ENCODE assay signal across 1 cellular context in the genomic region with DNA sequence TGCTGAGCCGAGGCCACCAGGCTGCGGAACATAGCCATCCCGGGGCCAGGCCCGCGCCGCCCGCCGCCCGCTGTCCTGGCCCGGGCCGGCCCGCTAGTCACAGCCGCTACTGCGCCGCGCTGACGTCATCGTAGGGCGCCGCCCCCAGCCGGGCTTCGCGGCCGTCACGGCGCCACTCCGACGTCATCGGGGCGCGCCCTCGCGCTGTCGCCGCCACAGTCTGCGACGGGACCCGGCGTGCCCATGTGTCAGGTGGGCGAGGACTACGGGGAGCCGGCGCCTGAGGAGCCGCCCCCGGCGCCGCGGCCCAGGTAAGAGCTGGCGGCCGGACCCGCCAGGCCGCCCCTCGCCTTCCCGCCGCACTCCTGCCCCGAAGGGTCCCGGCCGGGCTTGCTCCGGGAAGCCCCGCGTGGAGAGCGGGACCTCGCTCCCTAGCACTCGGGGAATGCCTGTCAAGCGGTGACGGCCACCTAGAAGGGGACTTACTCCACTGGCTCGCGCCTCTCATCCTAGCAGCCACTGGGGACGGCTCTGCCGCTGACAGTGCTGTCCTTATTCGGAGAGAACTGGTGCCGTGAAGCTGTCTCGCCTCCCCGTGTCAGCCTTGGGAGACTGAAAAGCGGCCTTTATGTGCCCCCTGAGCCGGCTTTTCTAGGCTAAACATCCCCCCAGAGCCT.
A peak's percentile ranks its signal among the peaks of the same experiment; 100 is the strongest.
TF ChIP-seq lines count a peak whose summit lies in the region.

A gene (plus strand): TSS at position 216 of the 677 bp plus-strand sequence. CDS start 28 bp downstream, at position 244.
A gene with protein sequence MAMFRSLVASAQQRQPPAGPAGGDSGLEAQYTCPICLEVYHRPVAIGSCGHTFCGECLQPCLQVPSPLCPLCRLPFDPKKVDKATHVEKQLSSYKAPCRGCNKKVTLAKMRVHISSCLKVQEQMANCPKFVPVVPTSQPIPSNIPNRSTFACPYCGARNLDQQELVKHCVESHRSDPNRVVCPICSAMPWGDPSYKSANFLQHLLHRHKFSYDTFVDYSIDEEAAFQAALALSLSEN (minus strand): TSS at position 121 of the 677 bp plus-strand sequence. CDS start 83 bp downstream, at position 38.

TF ChIP-seq in HepG2, 621 proteins besides CTCF, POLR2A, EP300 and RAD21 (continued from another document and continues in another):
- TF ChIP-seq, protein P1, sequence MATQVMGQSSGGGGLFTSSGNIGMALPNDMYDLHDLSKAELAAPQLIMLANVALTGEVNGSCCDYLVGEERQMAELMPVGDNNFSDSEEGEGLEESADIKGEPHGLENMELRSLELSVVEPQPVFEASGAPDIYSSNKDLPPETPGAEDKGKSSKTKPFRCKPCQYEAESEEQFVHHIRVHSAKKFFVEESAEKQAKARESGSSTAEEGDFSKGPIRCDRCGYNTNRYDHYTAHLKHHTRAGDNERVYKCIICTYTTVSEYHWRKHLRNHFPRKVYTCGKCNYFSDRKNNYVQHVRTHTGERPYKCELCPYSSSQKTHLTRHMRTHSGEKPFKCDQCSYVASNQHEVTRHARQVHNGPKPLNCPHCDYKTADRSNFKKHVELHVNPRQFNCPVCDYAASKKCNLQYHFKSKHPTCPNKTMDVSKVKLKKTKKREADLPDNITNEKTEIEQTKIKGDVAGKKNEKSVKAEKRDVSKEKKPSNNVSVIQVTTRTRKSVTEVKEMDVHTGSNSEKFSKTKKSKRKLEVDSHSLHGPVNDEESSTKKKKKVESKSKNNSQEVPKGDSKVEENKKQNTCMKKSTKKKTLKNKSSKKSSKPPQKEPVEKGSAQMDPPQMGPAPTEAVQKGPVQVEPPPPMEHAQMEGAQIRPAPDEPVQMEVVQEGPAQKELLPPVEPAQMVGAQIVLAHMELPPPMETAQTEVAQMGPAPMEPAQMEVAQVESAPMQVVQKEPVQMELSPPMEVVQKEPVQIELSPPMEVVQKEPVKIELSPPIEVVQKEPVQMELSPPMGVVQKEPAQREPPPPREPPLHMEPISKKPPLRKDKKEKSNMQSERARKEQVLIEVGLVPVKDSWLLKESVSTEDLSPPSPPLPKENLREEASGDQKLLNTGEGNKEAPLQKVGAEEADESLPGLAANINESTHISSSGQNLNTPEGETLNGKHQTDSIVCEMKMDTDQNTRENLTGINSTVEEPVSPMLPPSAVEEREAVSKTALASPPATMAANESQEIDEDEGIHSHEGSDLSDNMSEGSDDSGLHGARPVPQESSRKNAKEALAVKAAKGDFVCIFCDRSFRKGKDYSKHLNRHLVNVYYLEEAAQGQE (IDR thresholded peaks at IDR 0.05; ENCODE audit: borderline replicate concordance in 1 of 2, low read depth in 1 of 2, low read length in 2 of 2), result no peak
- TF ChIP-seq KDM5B (CRISPR knock-in tag; IDR thresholded peaks at IDR 0.05; ENCODE audit: borderline replicate concordance) (peak; percentile 80), FOXA3 (CRISPR knock-in tag; IDR thresholded peaks at IDR 0.05) (peak; percentile 71), HIVEP1 (CRISPR knock-in tag; IDR thresholded peaks at IDR 0.05) (0 out of 2 replicates have a peak, but pooled peaks have one; percentile 71), NR2F6 (IDR thresholded peaks at IDR 0.05) (no peak), NR2F6 (CRISPR knock-in tag; IDR thresholded peaks at IDR 0.05) (0 out of 2 replicates have a peak, but pooled peaks have one; percentile 16), ZNF234 (CRISPR knock-in tag; conservative IDR thresholded peaks at IDR 0.05) (no peak), ZNF232 (CRISPR knock-in tag; IDR thresholded peaks at IDR 0.05; ENCODE audit: borderline replicate concordance) (peak; percentile 66; the same call in 1 of the 2 replicates), ZNF296 (CRISPR knock-in tag; conservative IDR thresholded peaks at IDR 0.05) (no peak), KAT7 (CRISPR knock-in tag; IDR thresholded peaks at IDR 0.05; ENCODE audit: borderline replicate concordance) (0 out of 2 replicates have a peak, but pooled peaks have one; percentile 81), ZNF776 (CRISPR knock-in tag; IDR thresholded peaks at IDR 0.05) (peak; percentile 88; the same call in 1 of the 2 replicates), ZNF660 (CRISPR knock-in tag; IDR thresholded peaks at IDR 0.05; ENCODE audit: borderline replicate concordance, low read depth) (no peak), SAP130 (CRISPR knock-in tag; IDR thresholded peaks at IDR 0.05; ENCODE audit: low read depth) (peak; percentile 100), NR2F2 (IDR thresholded peaks at IDR 0.05; ENCODE audit: borderline replicate concordance, low read depth) (no peak), RFX5 (IDR thresholded peaks at IDR 0.05; ENCODE audit: low read depth, low read length) (peak; percentile 82), ARNT (IDR thresholded peaks at IDR 0.05) (no peak), SIN3B (IDR thresholded peaks at IDR 0.05; ENCODE audit: low read length) (peak; percentile 95), ZNF235 (CRISPR knock-in tag; IDR thresholded peaks at IDR 0.05; ENCODE audit: borderline replicate concordance) (peak; percentile 86; the same call in 1 of the 2 replicates), RBM22 (optimal IDR thresholded peaks at IDR 0.05; ENCODE audit: low read length) (no peak), SRSF9 (IDR thresholded peaks at IDR 0.05; ENCODE audit: borderline replicate concordance, insufficient read depth, low read depth, low read length, poor library complexity, severe bottlenecking) (no peak), ZZZ3 (CRISPR knock-in tag; IDR thresholded peaks at IDR 0.05; ENCODE audit: borderline replicate concordance) (peak; percentile 83), NFE2L2 (IDR thresholded peaks at IDR 0.05; ENCODE audit: low read length) (no peak), ZNF343 (CRISPR knock-in tag; IDR thresholded peaks at IDR 0.05) (peak; percentile 81; the same call in 1 of the 2 replicates), ZNF530 (CRISPR knock-in tag; IDR thresholded peaks at IDR 0.05; ENCODE audit: low read depth) (no peak), ZNF274 (CRISPR knock-in tag; IDR thresholded peaks at IDR 0.05) (peak; percentile 80; the same call in 1 of the 2 replicates), PAX8 (CRISPR knock-in tag; IDR thresholded peaks at IDR 0.05; ENCODE audit: borderline replicate concordance) (peak; percentile 77; the same call in 1 of the 2 replicates), EZH2 (conservative IDR thresholded peaks at IDR 0.05; ENCODE audit: low read depth, low read length) (no peak), ZNF782 (CRISPR knock-in tag; IDR thresholded peaks at IDR 0.05; ENCODE audit: borderline replicate concordance) (no peak), ZNF558 (CRISPR knock-in tag; IDR thresholded peaks at IDR 0.05; ENCODE audit: borderline replicate concordance) (peak; percentile 55; the same call in 1 of the 2 replicates)
- TF ChIP-seq, protein P2, sequence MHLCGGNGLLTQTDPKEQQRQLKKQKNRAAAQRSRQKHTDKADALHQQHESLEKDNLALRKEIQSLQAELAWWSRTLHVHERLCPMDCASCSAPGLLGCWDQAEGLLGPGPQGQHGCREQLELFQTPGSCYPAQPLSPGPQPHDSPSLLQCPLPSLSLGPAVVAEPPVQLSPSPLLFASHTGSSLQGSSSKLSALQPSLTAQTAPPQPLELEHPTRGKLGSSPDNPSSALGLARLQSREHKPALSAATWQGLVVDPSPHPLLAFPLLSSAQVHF (CRISPR knock-in tag; IDR thresholded peaks at IDR 0.05), result no peak
- TF ChIP-seq, protein P3, sequence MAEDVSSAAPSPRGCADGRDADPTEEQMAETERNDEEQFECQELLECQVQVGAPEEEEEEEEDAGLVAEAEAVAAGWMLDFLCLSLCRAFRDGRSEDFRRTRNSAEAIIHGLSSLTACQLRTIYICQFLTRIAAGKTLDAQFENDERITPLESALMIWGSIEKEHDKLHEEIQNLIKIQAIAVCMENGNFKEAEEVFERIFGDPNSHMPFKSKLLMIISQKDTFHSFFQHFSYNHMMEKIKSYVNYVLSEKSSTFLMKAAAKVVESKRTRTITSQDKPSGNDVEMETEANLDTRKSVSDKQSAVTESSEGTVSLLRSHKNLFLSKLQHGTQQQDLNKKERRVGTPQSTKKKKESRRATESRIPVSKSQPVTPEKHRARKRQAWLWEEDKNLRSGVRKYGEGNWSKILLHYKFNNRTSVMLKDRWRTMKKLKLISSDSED (CRISPR knock-in tag; IDR thresholded peaks at IDR 0.05), result no peak
- TF ChIP-seq, protein P4, sequence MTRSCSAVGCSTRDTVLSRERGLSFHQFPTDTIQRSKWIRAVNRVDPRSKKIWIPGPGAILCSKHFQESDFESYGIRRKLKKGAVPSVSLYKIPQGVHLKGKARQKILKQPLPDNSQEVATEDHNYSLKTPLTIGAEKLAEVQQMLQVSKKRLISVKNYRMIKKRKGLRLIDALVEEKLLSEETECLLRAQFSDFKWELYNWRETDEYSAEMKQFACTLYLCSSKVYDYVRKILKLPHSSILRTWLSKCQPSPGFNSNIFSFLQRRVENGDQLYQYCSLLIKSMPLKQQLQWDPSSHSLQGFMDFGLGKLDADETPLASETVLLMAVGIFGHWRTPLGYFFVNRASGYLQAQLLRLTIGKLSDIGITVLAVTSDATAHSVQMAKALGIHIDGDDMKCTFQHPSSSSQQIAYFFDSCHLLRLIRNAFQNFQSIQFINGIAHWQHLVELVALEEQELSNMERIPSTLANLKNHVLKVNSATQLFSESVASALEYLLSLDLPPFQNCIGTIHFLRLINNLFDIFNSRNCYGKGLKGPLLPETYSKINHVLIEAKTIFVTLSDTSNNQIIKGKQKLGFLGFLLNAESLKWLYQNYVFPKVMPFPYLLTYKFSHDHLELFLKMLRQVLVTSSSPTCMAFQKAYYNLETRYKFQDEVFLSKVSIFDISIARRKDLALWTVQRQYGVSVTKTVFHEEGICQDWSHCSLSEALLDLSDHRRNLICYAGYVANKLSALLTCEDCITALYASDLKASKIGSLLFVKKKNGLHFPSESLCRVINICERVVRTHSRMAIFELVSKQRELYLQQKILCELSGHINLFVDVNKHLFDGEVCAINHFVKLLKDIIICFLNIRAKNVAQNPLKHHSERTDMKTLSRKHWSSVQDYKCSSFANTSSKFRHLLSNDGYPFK (CRISPR knock-in tag; IDR thresholded peaks at IDR 0.05; ENCODE audit: borderline replicate concordance), result peak; percentile 34; the same call in 1 of the 2 replicates
- TF ChIP-seq, protein P5, sequence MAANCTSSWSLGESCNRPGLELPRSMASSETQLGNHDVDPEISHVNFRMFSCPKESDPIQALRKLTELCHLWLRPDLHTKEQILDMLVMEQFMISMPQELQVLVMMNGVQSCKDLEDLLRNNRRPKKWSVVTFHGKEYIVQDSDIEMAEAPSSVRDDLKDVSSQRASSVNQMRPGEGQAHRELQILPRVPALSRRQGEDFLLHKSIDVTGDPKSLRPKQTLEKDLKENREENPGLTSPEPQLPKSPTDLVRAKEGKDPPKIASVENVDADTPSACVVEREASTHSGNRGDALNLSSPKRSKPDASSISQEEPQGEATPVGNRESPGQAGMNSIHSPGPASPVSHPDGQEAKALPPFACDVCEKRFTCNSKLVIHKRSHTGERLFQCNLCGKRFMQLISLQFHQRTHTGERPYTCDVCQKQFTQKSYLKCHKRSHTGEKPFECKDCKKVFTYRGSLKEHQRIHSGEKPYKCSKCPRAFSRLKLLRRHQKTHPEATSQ (CRISPR knock-in tag; IDR thresholded peaks at IDR 0.05; ENCODE audit: borderline replicate concordance), result 0 out of 2 replicates have a peak, but pooled peaks have one; percentile 65
- TF ChIP-seq, protein P6, sequence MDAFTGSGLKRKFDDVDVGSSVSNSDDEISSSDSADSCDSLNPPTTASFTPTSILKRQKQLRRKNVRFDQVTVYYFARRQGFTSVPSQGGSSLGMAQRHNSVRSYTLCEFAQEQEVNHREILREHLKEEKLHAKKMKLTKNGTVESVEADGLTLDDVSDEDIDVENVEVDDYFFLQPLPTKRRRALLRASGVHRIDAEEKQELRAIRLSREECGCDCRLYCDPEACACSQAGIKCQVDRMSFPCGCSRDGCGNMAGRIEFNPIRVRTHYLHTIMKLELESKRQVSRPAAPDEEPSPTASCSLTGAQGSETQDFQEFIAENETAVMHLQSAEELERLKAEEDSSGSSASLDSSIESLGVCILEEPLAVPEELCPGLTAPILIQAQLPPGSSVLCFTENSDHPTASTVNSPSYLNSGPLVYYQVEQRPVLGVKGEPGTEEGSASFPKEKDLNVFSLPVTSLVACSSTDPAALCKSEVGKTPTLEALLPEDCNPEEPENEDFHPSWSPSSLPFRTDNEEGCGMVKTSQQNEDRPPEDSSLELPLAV (CRISPR knock-in tag; conservative IDR thresholded peaks at IDR 0.05; ENCODE audit: low read depth), result 0 out of 2 replicates have a peak, but pooled peaks have one; percentile 30
- TF ChIP-seq, protein P7, sequence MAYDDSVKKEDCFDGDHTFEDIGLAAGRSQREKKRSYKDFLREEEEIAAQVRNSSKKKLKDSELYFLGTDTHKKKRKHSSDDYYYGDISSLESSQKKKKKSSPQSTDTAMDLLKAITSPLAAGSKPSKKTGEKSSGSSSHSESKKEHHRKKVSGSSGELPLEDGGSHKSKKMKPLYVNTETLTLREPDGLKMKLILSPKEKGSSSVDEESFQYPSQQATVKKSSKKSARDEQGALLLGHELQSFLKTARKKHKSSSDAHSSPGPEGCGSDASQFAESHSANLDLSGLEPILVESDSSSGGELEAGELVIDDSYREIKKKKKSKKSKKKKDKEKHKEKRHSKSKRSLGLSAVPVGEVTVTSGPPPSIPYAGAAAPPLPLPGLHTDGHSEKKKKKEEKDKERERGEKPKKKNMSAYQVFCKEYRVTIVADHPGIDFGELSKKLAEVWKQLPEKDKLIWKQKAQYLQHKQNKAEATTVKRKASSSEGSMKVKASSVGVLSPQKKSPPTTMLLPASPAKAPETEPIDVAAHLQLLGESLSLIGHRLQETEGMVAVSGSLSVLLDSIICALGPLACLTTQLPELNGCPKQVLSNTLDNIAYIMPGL (CRISPR knock-in tag; IDR thresholded peaks at IDR 0.05; ENCODE audit: borderline replicate concordance in 1 of 2, low read depth in 1 of 2), result peak; percentile 71 to 72; a peak in 2 of 4 replicates
- TF ChIP-seq, protein P8, sequence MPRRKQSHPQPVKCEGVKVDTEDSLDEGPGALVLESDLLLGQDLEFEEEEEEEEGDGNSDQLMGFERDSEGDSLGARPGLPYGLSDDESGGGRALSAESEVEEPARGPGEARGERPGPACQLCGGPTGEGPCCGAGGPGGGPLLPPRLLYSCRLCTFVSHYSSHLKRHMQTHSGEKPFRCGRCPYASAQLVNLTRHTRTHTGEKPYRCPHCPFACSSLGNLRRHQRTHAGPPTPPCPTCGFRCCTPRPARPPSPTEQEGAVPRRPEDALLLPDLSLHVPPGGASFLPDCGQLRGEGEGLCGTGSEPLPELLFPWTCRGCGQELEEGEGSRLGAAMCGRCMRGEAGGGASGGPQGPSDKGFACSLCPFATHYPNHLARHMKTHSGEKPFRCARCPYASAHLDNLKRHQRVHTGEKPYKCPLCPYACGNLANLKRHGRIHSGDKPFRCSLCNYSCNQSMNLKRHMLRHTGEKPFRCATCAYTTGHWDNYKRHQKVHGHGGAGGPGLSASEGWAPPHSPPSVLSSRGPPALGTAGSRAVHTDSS (CRISPR knock-in tag; conservative IDR thresholded peaks at IDR 0.05), result peak; percentile 92
- TF ChIP-seq, protein P9, sequence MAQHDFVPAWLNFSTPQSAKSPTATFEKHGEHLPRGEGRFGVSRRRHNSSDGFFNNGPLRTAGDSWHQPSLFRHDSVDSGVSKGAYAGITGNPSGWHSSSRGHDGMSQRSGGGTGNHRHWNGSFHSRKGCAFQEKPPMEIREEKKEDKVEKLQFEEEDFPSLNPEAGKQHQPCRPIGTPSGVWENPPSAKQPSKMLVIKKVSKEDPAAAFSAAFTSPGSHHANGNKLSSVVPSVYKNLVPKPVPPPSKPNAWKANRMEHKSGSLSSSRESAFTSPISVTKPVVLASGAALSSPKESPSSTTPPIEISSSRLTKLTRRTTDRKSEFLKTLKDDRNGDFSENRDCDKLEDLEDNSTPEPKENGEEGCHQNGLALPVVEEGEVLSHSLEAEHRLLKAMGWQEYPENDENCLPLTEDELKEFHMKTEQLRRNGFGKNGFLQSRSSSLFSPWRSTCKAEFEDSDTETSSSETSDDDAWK (CRISPR knock-in tag; IDR thresholded peaks at IDR 0.05), result no peak
